ENCODE assay signal across 18 cellular contexts in genomic region chr17:77790143-77790829, GRCh38.
DNase-seq lines count a peak whose midpoint lies in the region; ATAC-seq and TF ChIP-seq lines count a peak whose summit lies in the region.
"Had no signal": no experiment of that assay in that cellular context is flagged by ENCODE, and none has a peak within 500 bp of the region (broad histone marks: within the 10 kb centered on the region; RNA-seq: fewer than 3 reads in every experiment).

No MANE protein-coding gene starts in this region.

- POLR2A ChIA-PET in A673 (lab: Charles Lee; ENCODE audit: low non-redundant PET): no interaction called here

- DNase-seq in A673 (ENCODE audit: low spot score) (peak; percentile 68), H4 (ENCODE audit: low spot score) (peak; percentile 31), NCI-H345 treated with DMSO at 0.1 percent for 48 hours (lab: John Stamatoyannopoulos, UW; ENCODE audit: unreplicated experiment) (peak; percentile 26), T-helper 1 cell (no peak), erythroblast (lab: John Stamatoyannopoulos, UW) (no peak), KG1 (lab: John Stamatoyannopoulos, UW) (no peak)
- DNase-seq: activated CD4-positive, alpha-beta T cell treated with anti-CD3 and anti-CD28 coated beads for 36 hours; activated effector memory CD4-positive, alpha-beta T cell treated with Interleukin-2 at 50 U/mL for 16 hours; adrenal gland; CD4-positive, alpha-beta memory T cell; Karpas-422; natural killer cell; NCI-H1436; T1000 had no signal

- H3K9me3 ChIP-seq in A673 (ENCODE audit: low read depth, low read length, poor library complexity, severe bottlenecking): no peaks in the 10 kb centered on the region
- no peaks in the 10 kb centered on the region for H3K9me3 ChIP-seq in iPS-18c (ENCODE audit: control insufficient read depth, insufficient read depth, low read length)
- H3K9me3 ChIP-seq: adrenal gland had no signal

- CTCF ChIA-PET in A673 (lab: Charles Lee): no interaction called here

- H3K4me1 ChIP-seq in A673 (ENCODE audit: insufficient read depth, low read length, poor library complexity, severe bottlenecking): peaks cover 30% of the 10 kb centered on the region
- H3K4me1 ChIP-seq: adrenal gland had no signal

- BruUV-seq in A673 (replicated peaks; lab: Mats Ljungman, UMichigan): no TSS peak

- intact Hi-C loops in A673 (cut with micrococcal nuclease; ENCODE audit: unreplicated experiment): no loop called here

- no peak for ATAC-seq in GM19452 (IDR thresholded peaks at IDR 0.05; ENCODE audit: unreplicated experiment)
- ATAC-seq: activated CD4-positive, alpha-beta T cell treated with anti-CD3 and anti-CD28 coated beads for 36 hours; HCT116; natural killer cell; SK-N-SH treated with all-trans-retinoic acid at 6 μM for 48 hours had no signal

- TF ChIP-seq CTCF in A673 (conservative IDR thresholded peaks at IDR 0.05; ENCODE audit: low read depth, low read length): no peak

- no peak overlapping the region for H3K27ac ChIP-seq in A673 (ENCODE audit: low read depth, low read length, poor library complexity, severe bottlenecking)
- H3K27ac ChIP-seq: adrenal gland had no signal

- H3K36me3 ChIP-seq in A673 (ENCODE audit: insufficient read depth, low read length, poor library complexity, severe bottlenecking): no peaks in the 10 kb centered on the region
- H3K36me3 ChIP-seq: adrenal gland had no signal

- H3K4me3 ChIP-seq in A673 (ENCODE audit: low read depth, low read length, poor library complexity, severe bottlenecking): no peak overlapping the region
- 0 out of 2 replicates have a peak overlapping the region, but pooled peaks have one; percentile 21 for H3K4me3 ChIP-seq in iPS-18c (ENCODE audit: insufficient read depth, low read depth, low read length)
- H3K4me3 ChIP-seq: adrenal gland had no signal

- H3K27me3 ChIP-seq in A673 (replicated peaks; ENCODE audit: insufficient read depth, low read depth, low read length, poor library complexity): no peaks in the 10 kb centered on the region
- H3K27me3 ChIP-seq: adrenal gland had no signal

- no peak for TF ChIP-seq POLR2A in erythroblast (IDR thresholded peaks at IDR 0.05; ENCODE audit: low read length)

Comparison
In these comparisons a context has a peak if more than half of its experiments do, and no peak if none do; other contexts are left out.
1. DNase-seq: peak in A673 (single experiment), H4 (single experiment) and NCI-H345 treated with DMSO at 0.1 percent for 48 hours (single experiment); none in T-helper 1 cell (0 of 5), erythroblast (0 of 2) and KG1 (single experiment).